Comparison of ENCODE assay signal across 23 cellular contexts in the genomic region with DNA sequence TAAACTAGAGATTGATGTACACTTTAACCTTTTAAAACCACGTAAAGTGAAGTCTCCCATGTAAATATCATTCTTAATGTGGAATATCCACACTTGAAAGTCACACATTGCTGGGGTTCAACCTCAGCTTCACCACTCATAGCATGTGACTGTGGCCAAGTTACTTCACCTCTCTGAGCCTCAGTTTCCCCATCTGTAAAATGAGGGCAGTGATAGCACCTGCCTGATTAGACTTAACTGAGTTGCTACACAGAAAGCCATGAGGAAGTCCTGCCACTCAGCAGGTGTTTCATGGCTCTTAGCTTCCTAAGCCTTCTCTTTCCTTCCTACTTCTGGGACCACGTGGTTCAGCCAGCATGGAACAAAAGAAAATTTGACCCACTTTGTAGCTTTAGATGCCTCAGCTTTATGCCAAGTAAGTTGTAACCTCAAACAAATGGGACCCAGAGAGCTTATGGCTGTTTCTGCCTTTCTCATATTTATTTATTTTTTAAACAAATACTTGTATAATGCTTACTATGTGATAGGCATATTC.
DNase-seq lines count a peak whose midpoint lies in the region; ATAC-seq and TF ChIP-seq lines count a peak whose summit lies in the region.
"Had no signal": no experiment of that assay in that cellular context is flagged by ENCODE, and none has a peak within 500 bp of the region (broad histone marks: within the 10 kb centered on the region; RNA-seq: fewer than 3 reads in every experiment).

No MANE protein-coding gene starts in this region.

- H3K27me3 ChIP-seq in left ventricle myocardium inferior (ENCODE audit: low read depth) = no peaks in the 10 kb centered on the region
- no peaks in the 10 kb centered on the region for H3K27me3 ChIP-seq in esophagus (ENCODE audit: control insufficient read depth in 1 of 2, insufficient read depth in 2 of 2, low read length in 2 of 2)
- H3K27me3 ChIP-seq: brain microvascular endothelial cell had no signal

- intact Hi-C loops in left ventricle myocardium inferior (cut with micrococcal nuclease) = no loop called here
- intact Hi-C loops in Right ventricle myocardium superior (cut with DNase I) = no loop called here

- H3K4me3 ChIP-seq in left ventricle myocardium inferior (no peak overlapping the region), esophagus (ENCODE audit: low read depth in 1 of 2, low read length in 2 of 2) (no peak overlapping the region)
- H3K4me3 ChIP-seq: psoas muscle had no signal

- H3K36me3 Mint-ChIP-seq in nephron (ENCODE audit: low read depth) = peaks cover 13% of the 10 kb centered on the region

- no peak for TF ChIP-seq CTCF in left ventricle myocardium inferior (IDR thresholded peaks at IDR 0.05; ENCODE audit: borderline replicate concordance)
- TF ChIP-seq CTCF in nephron (IDR thresholded peaks at IDR 0.05; ENCODE audit: unreplicated experiment in 3 of 3) = no peak

- peaks cover 17% of the 10 kb centered on the region for H3K9me3 Mint-ChIP-seq in nephron

- ATAC-seq in Right ventricle myocardium superior (ENCODE audit: poor library complexity) = no peak
- ATAC-seq: SK-N-SH treated with all-trans-retinoic acid at 6 μM for 48 hours; stimulated activated memory B cell treated with anti-CD40 and anti-IgM and Interleukin-4, amounts not matched to agents 10 μg/mL and 1 μg/mL and 100 μg/mL, for 72 hours had no signal

- H3K4me3 Mint-ChIP-seq in nephron = no peak overlapping the region
- H3K4me3 Mint-ChIP-seq: neural crest cell; stimulated activated memory B cell treated with anti-CD40 and anti-IgM and Interleukin-4, amounts not matched to agents 10 μg/mL and 1 μg/mL and 100 μg/mL, for 72 hours had no signal

- 49 to 61% methylated on average over 2 of the region's 2 CpGs for WGBS in esophagus, 2 donors

- H3K27ac Mint-ChIP-seq in nephron = peak overlapping the region; percentile 92 to 97 (median 97)
- H3K27ac Mint-ChIP-seq: stimulated activated memory B cell treated with anti-CD40 and anti-IgM and Interleukin-4, amounts not matched to agents 10 μg/mL and 1 μg/mL and 100 μg/mL, for 72 hours had no signal

- H3K27ac ChIP-seq in left ventricle myocardium inferior (replicated peaks) (peak overlapping the region; percentile 49), esophagus (ENCODE audit: low read depth in 2 of 2, low read length in 1 of 2) (peak overlapping the region; percentile 17 to 72)
- H3K27ac ChIP-seq: brain microvascular endothelial cell, KMS-11, psoas muscle, VCaP had no signal

- H3K4me1 Mint-ChIP-seq in nephron = peaks cover 63% of the 10 kb centered on the region
- H3K4me1 Mint-ChIP-seq: stimulated activated memory B cell treated with anti-CD40 and anti-IgM and Interleukin-4, amounts not matched to agents 10 μg/mL and 1 μg/mL and 100 μg/mL, for 72 hours had no signal

- H3K36me3 ChIP-seq in left ventricle myocardium inferior = no peaks in the 10 kb centered on the region
- H3K36me3 ChIP-seq in esophagus (ENCODE audit: control insufficient read depth in 2 of 2, insufficient read depth in 2 of 2, low read length in 1 of 2) = no peaks in the 10 kb centered on the region
- H3K36me3 ChIP-seq: brain microvascular endothelial cell had no signal

- H3K27me3 Mint-ChIP-seq in nephron (ENCODE audit: low read depth) = peaks cover 6% of the 10 kb centered on the region
- H3K27me3 Mint-ChIP-seq: stimulated activated memory B cell treated with anti-CD40 and anti-IgM and Interleukin-4, amounts not matched to agents 10 μg/mL and 1 μg/mL and 100 μg/mL, for 72 hours had no signal

- H3K9me3 ChIP-seq in left ventricle myocardium inferior (replicated peaks) (peaks cover 14% of the 10 kb centered on the region), esophagus (ENCODE audit: control insufficient read depth in 2 of 2, insufficient read depth in 1 of 2, low read depth in 1 of 2, low read length in 1 of 2) (no peaks in the 10 kb centered on the region)
- H3K9me3 ChIP-seq: psoas muscle had no signal

- H3K4me1 ChIP-seq in left ventricle myocardium inferior (peaks cover 46% of the 10 kb centered on the region), esophagus (ENCODE audit: control insufficient read depth in 2 of 2, insufficient read depth in 2 of 2, low read length in 1 of 2) (peaks cover 2 to 7% of the 10 kb centered on the region in 2 donors)

- no peak for DNase-seq in left ventricle myocardium inferior
- DNase-seq in Right ventricle myocardium superior = no peak
- no peak for DNase-seq in retina
- DNase-seq in anterior cingulate cortex (lab: John Stamatoyannopoulos, UW) = no peak
- DNase-seq in CD1c-positive myeloid dendritic cell (ENCODE audit: extremely low spot score) = no peak
- no peak for DNase-seq in activated CD4-positive, alpha-beta T cell treated with anti-CD3 and anti-CD28 coated beads for 1 hour
- DNase-seq: activated CD8-positive, alpha-beta memory T cell treated with anti-CD3 and anti-CD28 coated beads, Interleukin-2, amount 50 U/mL, for 48 hours; COR-L47; cortex of kidney; HCEC 1CT; MV-4-11; NCI-H526; stimulated activated CD4-positive, alpha-beta T cell treated with anti-CD3 and anti-CD28 coated beads, Interleukin-2, amount 100 ng/mL, for 24 hours; trophoblast cell had no signal
